ENCODE assay signal across 8 cellular contexts in the genomic region with DNA sequence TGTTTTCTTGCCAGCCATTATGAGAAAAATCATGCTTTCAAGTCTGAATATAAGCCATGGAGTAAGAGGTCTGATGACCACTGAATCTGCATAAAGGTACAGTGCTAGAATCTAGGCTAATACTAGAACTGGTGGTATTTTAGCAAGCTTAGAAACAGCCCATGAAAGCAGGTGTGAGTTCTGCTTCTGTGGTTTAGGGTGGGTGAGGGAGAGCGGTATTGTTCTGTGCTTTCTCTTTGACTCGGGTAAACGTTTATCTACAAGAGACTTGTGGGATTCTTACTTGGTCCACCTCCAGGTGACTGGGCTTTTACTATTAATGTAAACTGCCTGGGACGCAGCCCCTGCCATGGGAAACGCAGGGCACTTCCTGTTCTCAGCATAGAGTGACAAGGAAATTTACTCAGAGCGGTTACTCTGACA. TPM values are rescaled to one million over a fixed set of nuclear protein-coding genes. Genes with fewer than 3 reads are reported as not detected.
A peak's percentile ranks its signal among the peaks of the same experiment; 100 is the strongest.
DNase-seq lines count a peak whose midpoint lies in the region; ATAC-seq and TF ChIP-seq lines count a peak whose summit lies in the region.

No MANE protein-coding gene starts in this region.

- H3K9ac ChIP-seq in liver (ENCODE audit: low read depth in 1 of 2, low read length in 2 of 2), result peak overlapping the region in 1 of 2 donors; percentile 53

- TF ChIP-seq EP300 in upper lobe of left lung (IDR thresholded peaks at IDR 0.05), result no peak

- TF ChIP-seq POLR2A in right lobe of liver (IDR thresholded peaks at IDR 0.05), result no peak
- no peak for TF ChIP-seq POLR2A in upper lobe of left lung (IDR thresholded peaks at IDR 0.05)

- no peaks in the 10 kb centered on the region for H3K27me3 ChIP-seq in liver (ENCODE audit: control insufficient read depth in 4 of 4, insufficient read depth in 4 of 4, low read length in 3 of 4)
- no peaks in the 10 kb centered on the region for H3K27me3 ChIP-seq in right lobe of liver
- no peaks in the 10 kb centered on the region for H3K27me3 ChIP-seq in upper lobe of left lung
- H3K27me3 ChIP-seq in MG63, result no peaks in the 10 kb centered on the region

- DNase-seq in right lobe of liver (no peak), astrocyte of the hippocampus (ENCODE audit: low read depth, low spot score) (peak; percentile 43), upper lobe of left lung (no peak), MG63 (no peak), cortex of kidney (lab: John Stamatoyannopoulos, UW) (no peak), NCI-H2171 (lab: John Stamatoyannopoulos, UW) (no peak)

- intact Hi-C loops in right lobe of liver (cut with DNase I), result no loop called here

- peak overlapping the region; percentile 68 to 71 for H3K27ac ChIP-seq in liver (ENCODE audit: low read depth in 1 of 2, low read length in 2 of 2)
- H3K27ac ChIP-seq in right lobe of liver, result peak overlapping the region in 1 of 3 donors; percentile 56
- H3K27ac ChIP-seq in upper lobe of left lung, result peak overlapping the region; percentile 74 to 84 (median 77)

- H3K4me1 ChIP-seq in liver (ENCODE audit: control insufficient read depth in 4 of 4, insufficient read depth in 4 of 4, low read length in 3 of 4) (peaks cover 10 to 33% (median 24%) of the 10 kb centered on the region in 4 donors), right lobe of liver (peaks cover 0 to 20% (median 6%) of the 10 kb centered on the region in 4 donors), upper lobe of left lung (peaks cover 0 to 30% (median 18%) of the 10 kb centered on the region in 4 donors)

- no peak for TF ChIP-seq RAD21 in liver (IDR thresholded peaks at IDR 0.05)

- H3K4me3 ChIP-seq in liver (ENCODE audit: low read depth in 1 of 3, low read length in 3 of 3) (no peak overlapping the region), right lobe of liver (no peak overlapping the region), upper lobe of left lung (no peak overlapping the region), MG63 (no peak overlapping the region)

- ATAC-seq in right lobe of liver (no peak), HG03103 (IDR thresholded peaks at IDR 0.05; ENCODE audit: low read depth, unreplicated experiment) (peak; percentile 94), upper lobe of left lung (ENCODE audit: low FRiP score in 2 of 2) (no peak)

- WGBS in liver, result 64% methylated on average over 6 of the region's 6 CpGs
- WGBS in right lobe of liver (ENCODE audit: insufficient coverage, low coverage, low lambda C conversion rate, missing lambda C conversion rate), result 51% methylated on average over 6 of the region's 6 CpGs
- WGBS in upper lobe of left lung, 2 donors, result 28 to 38% methylated on average over 6 of the region's 6 CpGs

- H3K9me3 ChIP-seq in liver (ENCODE audit: control insufficient read depth in 4 of 4, low read length in 3 of 4) (peaks cover 0 to 1% (median 0%) of the 10 kb centered on the region in 4 donors), right lobe of liver (no peaks in the 10 kb centered on the region), upper lobe of left lung (no peaks in the 10 kb centered on the region), MG63 (no peaks in the 10 kb centered on the region)

- TF ChIP-seq CTCF in liver (IDR thresholded peaks at IDR 0.05; ENCODE audit: low read depth, low read length, missing input control), result no peak
- TF ChIP-seq CTCF in right lobe of liver (IDR thresholded peaks at IDR 0.05), result no peak
- no peak for TF ChIP-seq CTCF in upper lobe of left lung (IDR thresholded peaks at IDR 0.05)

- H3K36me3 ChIP-seq in liver (ENCODE audit: control insufficient read depth in 4 of 4, insufficient read depth in 3 of 4, low read depth in 1 of 4, low read length in 3 of 4) (no peaks in the 10 kb centered on the region), right lobe of liver (no peaks in the 10 kb centered on the region), upper lobe of left lung (peaks cover 15 to 68% (median 43%) of the 10 kb centered on the region in 4 donors), MG63 (peaks cover 23% of the 10 kb centered on the region)

TF ChIP-seq in liver, 16 proteins besides CTCF, POLR2A, EP300 and RAD21:
- TF ChIP-seq SP1 (IDR thresholded peaks at IDR 0.05) (no peak), TAF1 (conservative IDR thresholded peaks at IDR 0.05) (no peak), FOXA1 (IDR thresholded peaks at IDR 0.05) (no peak), JUND (IDR thresholded peaks at IDR 0.05) (no peak), RXRA (IDR thresholded peaks at IDR 0.05) (no peak), HNF4A (conservative IDR thresholded peaks at IDR 0.05) (no peak), HNF4G (IDR thresholded peaks at IDR 0.05) (no peak), EGR1 (IDR thresholded peaks at IDR 0.05; ENCODE audit: low read depth in 2 of 2) (no peak), YY1 (IDR thresholded peaks at IDR 0.05) (no peak), GABPA (IDR thresholded peaks at IDR 0.05 in 1 of 2, conservative IDR thresholded peaks at IDR 0.05 in 1 of 2) (no peak), FOXA2 (IDR thresholded peaks at IDR 0.05) (no peak), NR2F2 (IDR thresholded peaks at IDR 0.05) (no peak)
- TF ChIP-seq, protein P1, sequence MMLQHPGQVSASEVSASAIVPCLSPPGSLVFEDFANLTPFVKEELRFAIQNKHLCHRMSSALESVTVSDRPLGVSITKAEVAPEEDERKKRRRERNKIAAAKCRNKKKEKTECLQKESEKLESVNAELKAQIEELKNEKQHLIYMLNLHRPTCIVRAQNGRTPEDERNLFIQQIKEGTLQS (IDR thresholded peaks at IDR 0.05), result no peak
- TF ChIP-seq, protein P2, sequence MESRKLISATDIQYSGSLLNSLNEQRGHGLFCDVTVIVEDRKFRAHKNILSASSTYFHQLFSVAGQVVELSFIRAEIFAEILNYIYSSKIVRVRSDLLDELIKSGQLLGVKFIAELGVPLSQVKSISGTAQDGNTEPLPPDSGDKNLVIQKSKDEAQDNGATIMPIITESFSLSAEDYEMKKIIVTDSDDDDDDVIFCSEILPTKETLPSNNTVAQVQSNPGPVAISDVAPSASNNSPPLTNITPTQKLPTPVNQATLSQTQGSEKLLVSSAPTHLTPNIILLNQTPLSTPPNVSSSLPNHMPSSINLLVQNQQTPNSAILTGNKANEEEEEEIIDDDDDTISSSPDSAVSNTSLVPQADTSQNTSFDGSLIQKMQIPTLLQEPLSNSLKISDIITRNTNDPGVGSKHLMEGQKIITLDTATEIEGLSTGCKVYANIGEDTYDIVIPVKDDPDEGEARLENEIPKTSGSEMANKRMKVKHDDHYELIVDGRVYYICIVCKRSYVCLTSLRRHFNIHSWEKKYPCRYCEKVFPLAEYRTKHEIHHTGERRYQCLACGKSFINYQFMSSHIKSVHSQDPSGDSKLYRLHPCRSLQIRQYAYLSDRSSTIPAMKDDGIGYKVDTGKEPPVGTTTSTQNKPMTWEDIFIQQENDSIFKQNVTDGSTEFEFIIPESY (IDR thresholded peaks at IDR 0.05), result no peak
- TF ChIP-seq, protein P3, sequence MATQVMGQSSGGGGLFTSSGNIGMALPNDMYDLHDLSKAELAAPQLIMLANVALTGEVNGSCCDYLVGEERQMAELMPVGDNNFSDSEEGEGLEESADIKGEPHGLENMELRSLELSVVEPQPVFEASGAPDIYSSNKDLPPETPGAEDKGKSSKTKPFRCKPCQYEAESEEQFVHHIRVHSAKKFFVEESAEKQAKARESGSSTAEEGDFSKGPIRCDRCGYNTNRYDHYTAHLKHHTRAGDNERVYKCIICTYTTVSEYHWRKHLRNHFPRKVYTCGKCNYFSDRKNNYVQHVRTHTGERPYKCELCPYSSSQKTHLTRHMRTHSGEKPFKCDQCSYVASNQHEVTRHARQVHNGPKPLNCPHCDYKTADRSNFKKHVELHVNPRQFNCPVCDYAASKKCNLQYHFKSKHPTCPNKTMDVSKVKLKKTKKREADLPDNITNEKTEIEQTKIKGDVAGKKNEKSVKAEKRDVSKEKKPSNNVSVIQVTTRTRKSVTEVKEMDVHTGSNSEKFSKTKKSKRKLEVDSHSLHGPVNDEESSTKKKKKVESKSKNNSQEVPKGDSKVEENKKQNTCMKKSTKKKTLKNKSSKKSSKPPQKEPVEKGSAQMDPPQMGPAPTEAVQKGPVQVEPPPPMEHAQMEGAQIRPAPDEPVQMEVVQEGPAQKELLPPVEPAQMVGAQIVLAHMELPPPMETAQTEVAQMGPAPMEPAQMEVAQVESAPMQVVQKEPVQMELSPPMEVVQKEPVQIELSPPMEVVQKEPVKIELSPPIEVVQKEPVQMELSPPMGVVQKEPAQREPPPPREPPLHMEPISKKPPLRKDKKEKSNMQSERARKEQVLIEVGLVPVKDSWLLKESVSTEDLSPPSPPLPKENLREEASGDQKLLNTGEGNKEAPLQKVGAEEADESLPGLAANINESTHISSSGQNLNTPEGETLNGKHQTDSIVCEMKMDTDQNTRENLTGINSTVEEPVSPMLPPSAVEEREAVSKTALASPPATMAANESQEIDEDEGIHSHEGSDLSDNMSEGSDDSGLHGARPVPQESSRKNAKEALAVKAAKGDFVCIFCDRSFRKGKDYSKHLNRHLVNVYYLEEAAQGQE (IDR thresholded peaks at IDR 0.05), result no peak
- TF ChIP-seq, protein P4, sequence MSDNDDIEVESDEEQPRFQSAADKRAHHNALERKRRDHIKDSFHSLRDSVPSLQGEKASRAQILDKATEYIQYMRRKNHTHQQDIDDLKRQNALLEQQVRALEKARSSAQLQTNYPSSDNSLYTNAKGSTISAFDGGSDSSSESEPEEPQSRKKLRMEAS (IDR thresholded peaks at IDR 0.05), result no peak

RNA-seq across cellular contexts. Expression of a gene that starts 55.2 kb away (rescaled TPM):
- total RNA-seq in liver (not detected), right lobe of liver (not detected), upper lobe of left lung (not detected)
- not detected for polyA plus RNA-seq in liver
- not detected in 2 replicates for total RNA-seq in MG63 (2014; rRNA removed; shearing (Covaris generic); ENCODE audit: low replicate concordance)
